9 cellular contexts compared by ENCODE assay signal in the genomic region with DNA sequence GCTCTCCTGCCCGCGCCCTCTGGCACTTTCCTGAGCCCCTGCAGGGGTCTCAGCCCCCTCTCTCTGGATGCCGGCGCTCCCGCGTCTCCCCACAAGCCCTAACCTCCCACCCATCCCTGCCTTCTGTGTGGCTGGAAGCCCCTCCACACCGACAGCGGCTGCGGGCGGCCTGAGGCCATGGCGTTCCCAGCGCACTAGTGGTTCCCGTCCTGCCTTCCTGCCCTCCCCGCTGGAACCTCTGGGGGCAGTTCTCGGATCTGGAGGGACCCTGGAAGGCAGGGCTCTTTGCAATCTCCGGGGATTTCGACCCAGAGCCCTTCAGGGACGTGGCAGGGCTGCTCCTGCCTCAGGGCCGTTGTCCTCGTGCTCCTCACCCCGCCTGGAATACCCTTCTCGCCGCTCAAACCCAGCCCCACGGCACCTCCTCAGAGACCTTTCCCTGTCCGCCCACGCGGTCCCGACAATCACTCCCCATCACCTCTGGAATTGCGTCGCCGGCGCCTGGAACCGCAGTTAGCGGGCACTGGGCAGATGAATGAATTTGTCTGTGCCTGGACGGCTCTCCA. TPM values are rescaled to one million over a fixed set of nuclear protein-coding genes. Genes with fewer than 3 reads are reported as not detected.
A peak's percentile ranks its signal among the peaks of the same experiment; 100 is the strongest.
DNase-seq lines count a peak whose midpoint lies in the region; ATAC-seq, FAIRE-seq and TF ChIP-seq lines count a peak whose summit lies in the region.
"Had no signal": no experiment of that assay in that cellular context is flagged by ENCODE, and none has a peak within 500 bp of the region (broad histone marks: within the 10 kb centered on the region; RNA-seq: fewer than 3 reads in every experiment).

No MANE protein-coding gene starts in this region.

- H3K27me3 Mint-ChIP-seq in naive thymus-derived CD8-positive, alpha-beta T cell = peaks cover 7 to 70% (median 22%) of the 10 kb centered on the region in 5 donors

- H3K9ac ChIP-seq in GM12878 (ENCODE audit: control insufficient read depth, insufficient read depth, low read length) = no peak overlapping the region

- intact Hi-C loops in GM12878 (cut with micrococcal nuclease; ENCODE audit: unreplicated experiment) = no loop called here

- TF ChIP-seq EP300 in GM12878 (IDR thresholded peaks at IDR 0.05; ENCODE audit: borderline replicate concordance in 1 of 2, control insufficient read depth in 1 of 2, low read depth in 2 of 2, low read length in 2 of 2) = no peak

- POLR2A ChIA-PET in HEK293 (lab: Yijun Ruan, JAX) (interaction anchor here (0.9 to 1.4 kb wide), 3 partner anchors 9 to 30 kb away, joined by 3 to 4 read pairs (median 3); no protein-coding TSS in a partner anchor), GM12878 (lab: Charles Lee) (interaction anchor here (1.3 kb wide), 1 partner anchor 14 kb away, joined by 3 read pairs; no protein-coding TSS in a partner anchor)
- POLR2A ChIA-PET in naive thymus-derived CD8-positive, alpha-beta T cell (lab: Charles Lee) = interaction anchor here (1.4 kb wide), 1 partner anchor 35 kb away, joined by 3 read pairs; no protein-coding TSS in a partner anchor

- no peak for TF ChIP-seq RAD21 in GM12878 (IDR thresholded peaks at IDR 0.05; ENCODE audit: insufficient read depth, low read depth, low read length)

- no peaks in the 10 kb centered on the region for H3K79me2 ChIP-seq in GM12878 (ENCODE audit: control insufficient read depth, insufficient read depth, low read length)

- no peaks in the 10 kb centered on the region for H3K36me3 Mint-ChIP-seq in naive thymus-derived CD8-positive, alpha-beta T cell

- H3K4me2 ChIP-seq in GM12878 (ENCODE audit: control insufficient read depth, insufficient read depth) = peak overlapping the region; percentile 38; the same call in 1 of the 2 replicates

- no peaks in the 10 kb centered on the region for H3K9me3 Mint-ChIP-seq in naive thymus-derived CD8-positive, alpha-beta T cell

- H4K20me1 ChIP-seq in GM12878 (ENCODE audit: control insufficient read depth, insufficient read depth) = no peaks in the 10 kb centered on the region; the same call in 1 of the 2 replicates

- CTCF ChIA-PET in HEK293 (lab: Yijun Ruan, JAX) = interaction anchor here (0.5 to 6.5 kb wide), 19 partner anchors 10 to 222 kb away, joined by 3 to 117 read pairs (median 5); a partner anchor contains a TSS
- CTCF ChIA-PET in GM12878 (lab: Yijun Ruan, JAX) = interaction anchor here (1.0 to 10.9 kb wide), 13 partner anchors 9 to 177 kb away, joined by 3 to 137 read pairs (median 4); no protein-coding TSS in a partner anchor

- H3K4me1 Mint-ChIP-seq in naive thymus-derived CD8-positive, alpha-beta T cell = peaks cover 9 to 22% (median 18%) of the 10 kb centered on the region in 4 donors

- 16% methylated on average over 35 of the region's 35 CpGs for WGBS in GM12878 (ENCODE audit: insufficient coverage, insufficient replicate concordance, low lambda C conversion rate, missing lambda C conversion rate)

- FAIRE-seq in GM12878 (lab: Jason Lieb, UNC) = no peak

- in situ Hi-C loops in GM12878 (cut with MboI) = no loop called here

- H3K4me3 ChIP-seq in HEK293 (ENCODE audit: low read depth, low read length) (no peak overlapping the region; the same call in 1 of the 2 replicates), GM12878 (no peak overlapping the region)

- DNase-seq in NCI-H2171 treated with DMSO at 0.1 percent for 48 hours (lab: John Stamatoyannopoulos, UW) (peak; percentile 54), NCI-H2171 (lab: John Stamatoyannopoulos, UW) (no peak), GM12878 (ENCODE audit: low read depth, low spot score) (no peak), NCI-H2029 treated with DMSO at 0.1 percent for 48 hours (lab: John Stamatoyannopoulos, UW) (no peak)
- DNase-seq in naive thymus-derived CD8-positive, alpha-beta T cell = no peak

- H3K27ac ChIP-seq in HEK293 (ENCODE audit: extremely low read depth, low read depth, low read length) (no peak overlapping the region), GM12878 (ENCODE audit: control insufficient read depth, insufficient read depth) (no peak overlapping the region)
- H3K27ac ChIP-seq: dorsolateral prefrontal cortex had no signal

- peak overlapping the region; percentile 52 to 81 (median 70) for H3K4me3 Mint-ChIP-seq in naive thymus-derived CD8-positive, alpha-beta T cell

- TF ChIP-seq CTCF in HEK293 (tag by site-specific recombination; IDR thresholded peaks at IDR 0.05) = no peak
- TF ChIP-seq CTCF in GM12878 (IDR thresholded peaks at IDR 0.05 in 2 of 3, conservative IDR thresholded peaks at IDR 0.05 in 1 of 3; ENCODE audit: control insufficient read depth in 2 of 3, extremely low read depth in 1 of 3, insufficient read depth in 1 of 3, low read depth in 3 of 3, low read length in 3 of 3) = no peak

- ATAC-seq in GM12878 (no peak), HG02571 (IDR thresholded peaks at IDR 0.05; ENCODE audit: unreplicated experiment) (no peak), GM18868 (IDR thresholded peaks at IDR 0.05; ENCODE audit: unreplicated experiment) (no peak)
- ATAC-seq in naive thymus-derived CD8-positive, alpha-beta T cell = peak; percentile 18 to 24

- H2AFZ ChIP-seq in GM12878 (ENCODE audit: control insufficient read depth, low read depth, low read length) = no peak overlapping the region

- no TSS peak for BruUV-seq in GM12878 (replicated peaks; lab: Mats Ljungman, UMichigan)

- no peak for TF ChIP-seq POLR2A in GM12878 (IDR thresholded peaks at IDR 0.05; ENCODE audit: low read depth, low read length)

- no peaks in the 10 kb centered on the region; the same call in 1 of the 2 replicates for H3K4me1 ChIP-seq in HEK293 (ENCODE audit: control insufficient read depth, insufficient read depth, low read length)
- H3K4me1 ChIP-seq in GM12878 (ENCODE audit: control insufficient read depth, insufficient read depth, low read length) = peaks cover 10% of the 10 kb centered on the region

- H3K27me3 ChIP-seq in GM12878 (replicated peaks in 1 of 2; ENCODE audit: control insufficient read depth in 2 of 2, insufficient read depth in 2 of 2, low read length in 1 of 2) = peaks cover 16 to 18% of the 10 kb centered on the region in 2 experiments; a peak in 3 of 4 replicates

- H3K9me3 ChIP-seq in HEK293 (ENCODE audit: control insufficient read depth, insufficient read depth, low read depth, low read length) (no peaks in the 10 kb centered on the region), GM12878 (replicated peaks; ENCODE audit: control insufficient read depth, insufficient read depth, low read length) (no peaks in the 10 kb centered on the region)

- H3K27ac Mint-ChIP-seq in naive thymus-derived CD8-positive, alpha-beta T cell = peak overlapping the region in 2 of 10 donors; percentile 38 to 70

- SMC1A ChIA-PET in GM12878 (lab: Charles Lee; ENCODE audit: uncharacterized antibody, unreplicated experiment) = interaction anchor here (1.1 to 2.3 kb wide), 3 partner anchors 10 to 57 kb away, joined by 3 to 17 read pairs (median 5); no protein-coding TSS in a partner anchor

- RAD21 ChIA-PET in GM12878 (lab: Charles Lee; ENCODE audit: unreplicated experiment) = interaction anchor here (1.2 to 3.9 kb wide), 2 partner anchors 14 to 17 kb away, joined by 3 to 44 read pairs; no protein-coding TSS in a partner anchor

- no peaks in the 10 kb centered on the region for H3K36me3 ChIP-seq in HEK293 (ENCODE audit: control insufficient read depth in 2 of 2, insufficient read depth in 1 of 2, low read length in 2 of 2)
- no peaks in the 10 kb centered on the region for H3K36me3 ChIP-seq in GM12878 (ENCODE audit: control insufficient read depth in 2 of 2, insufficient read depth in 2 of 2, low read length in 1 of 2)

RNA-seq across cellular contexts. Expression of a gene that starts 0.5 kb away (rescaled TPM):
- total RNA-seq in GM12878 (2013; cell fraction: nucleolus; rRNA removed) = 0.59 and 1.2 TPM in 2 replicates
- total RNA-seq in GM12878 (2014; rRNA removed) (0.44 TPM in 1 of 2 replicates, not detected in the other), GM12878 (2014; rRNA removed; fragmentation: Illumina TruSeq; extraction: Trizol) (not detected in 2 replicates), GM12878 (2021) (0.59 and 0.90 TPM in 2 replicates)
- polyA plus RNA-seq in GM12878 (2011; ENCODE audit: low read depth) = not detected
- polyA plus RNA-seq in GM12878 (2011; rRNA removed) (0.19 and 0.71 TPM in 2 replicates), GM12878 (2014; fragmentation: Illumina TruSeq; extraction: Trizol) (not detected in 2 replicates), GM12878 (2014; fragmentation: Nextera tagmentation; extraction: Ambion mirVana) (not detected), GM12878 (2014; rRNA removed) (0.18 and 0.28 TPM in 2 replicates), GM12878 (2016; fragmentation: Nextera tagmentation; extraction: Ambion mirVana) (not detected)
- polyA plus RNA-seq in GM12878 (2011; cell fraction: cytosol; rRNA removed) = 0.43 and 0.60 TPM in 2 replicates
- polyA plus RNA-seq in GM12878 (2011; cell fraction: nucleus; rRNA removed) = 9.4 and 9.6 TPM in 2 replicates
- polyA plus RNA-seq in GM12878 (2012) = 0.51 and 0.54 TPM in 2 replicates
- 1.8 TPM in 1 of 2 replicates, not detected in the other for polyA minus RNA-seq in GM12878 (2011; rRNA and poly(A)+ RNA removed)
- polyA minus RNA-seq in GM12878 (2011; cell fraction: cytosol; rRNA and poly(A)+ RNA removed) = 0.53 TPM in 1 of 2 replicates, not detected in the other
- polyA minus RNA-seq in GM12878 (2011; cell fraction: nucleus; rRNA and poly(A)+ RNA removed) = 1.6 and 2.2 TPM in 2 replicates
- total RNA-seq in naive thymus-derived CD8-positive, alpha-beta T cell = 1 to 10 TPM; 2.3 to 2.4 TPM
- polyA plus RNA-seq in naive thymus-derived CD8-positive, alpha-beta T cell = under 1 TPM; 0.12 to 0.81 (median 0.15) TPM

RNA-seq across cellular contexts. Expression of a gene that starts 4.4 kb away (rescaled TPM):
- 0.38 and 0.49 TPM in 2 replicates for total RNA-seq in GM12878 (2013; cell fraction: nucleolus; rRNA removed)
- total RNA-seq in GM12878 (2014; rRNA removed) (0.16 and 0.28 TPM in 2 replicates), GM12878 (2014; rRNA removed; fragmentation: Illumina TruSeq; extraction: Trizol) (0.13 and 0.14 TPM in 2 replicates), GM12878 (2021) (0.32 and 1.0 TPM in 2 replicates)
- 0.38 TPM for polyA plus RNA-seq in GM12878 (2011; ENCODE audit: low read depth)
- polyA plus RNA-seq in GM12878 (2011; rRNA removed) (0.23 and 0.27 TPM in 2 replicates), GM12878 (2014; fragmentation: Illumina TruSeq; extraction: Trizol) (0.13 and 0.16 TPM in 2 replicates), GM12878 (2014; fragmentation: Nextera tagmentation; extraction: Ambion mirVana) (under 1 TPM; 0.13 TPM), GM12878 (2014; rRNA removed) (0.16 and 0.49 TPM in 2 replicates), GM12878 (2016; fragmentation: Nextera tagmentation; extraction: Ambion mirVana) (1 to 10 TPM; 1.2 to 2.0 TPM)
- polyA plus RNA-seq in GM12878 (2011; cell fraction: cytosol; rRNA removed) = 0.33 and 0.35 TPM in 2 replicates
- polyA plus RNA-seq in GM12878 (2011; cell fraction: nucleus; rRNA removed) = 0.26 and 0.43 TPM in 2 replicates
- polyA plus RNA-seq in GM12878 (2012) = 0.89 and 1.5 TPM in 2 replicates
- 0.15 and 0.31 TPM in 2 replicates for polyA minus RNA-seq in GM12878 (2011; rRNA and poly(A)+ RNA removed)
- 0.62 TPM in 1 of 2 replicates, not detected in the other for polyA minus RNA-seq in GM12878 (2011; cell fraction: cytosol; rRNA and poly(A)+ RNA removed)
- 0.12 and 0.57 TPM in 2 replicates for polyA minus RNA-seq in GM12878 (2011; cell fraction: nucleus; rRNA and poly(A)+ RNA removed)
- not detected for total RNA-seq in naive thymus-derived CD8-positive, alpha-beta T cell
- polyA plus RNA-seq in naive thymus-derived CD8-positive, alpha-beta T cell = not detected

RNA-seq across cellular contexts. Expression of a gene that starts 30.5 kb away (rescaled TPM):
- total RNA-seq in GM12878 (2013; cell fraction: nucleolus; rRNA removed) = 10.4 and 10.7 TPM in 2 replicates
- 46.8 and 58.7 TPM in 2 replicates for total RNA-seq in GM12878 (2014; rRNA removed)
- 26.2 and 26.6 TPM in 2 replicates for total RNA-seq in GM12878 (2014; rRNA removed; fragmentation: Illumina TruSeq; extraction: Trizol)
- 96.9 and 106 TPM in 2 replicates for total RNA-seq in GM12878 (2021)
- 21.4 TPM for polyA plus RNA-seq in GM12878 (2011; ENCODE audit: low read depth)
- polyA plus RNA-seq in GM12878 (2011; rRNA removed) = 25.1 and 63.8 TPM in 2 replicates
- polyA plus RNA-seq in GM12878 (2011; cell fraction: cytosol; rRNA removed) = 78.3 and 91.7 TPM in 2 replicates
- 66.6 and 118 TPM in 2 replicates for polyA plus RNA-seq in GM12878 (2011; cell fraction: nucleus; rRNA removed)
- polyA plus RNA-seq in GM12878 (2012) = 40.9 and 50.2 TPM in 2 replicates
- 15.6 and 47.8 TPM in 2 replicates for polyA plus RNA-seq in GM12878 (2014; fragmentation: Illumina TruSeq; extraction: Trizol)
- 10 to 100 TPM in 1 of 2 experiments, 1 to 10 TPM in 1; 8.9 to 20.2 TPM for polyA plus RNA-seq in GM12878 (2014; fragmentation: Nextera tagmentation; extraction: Ambion mirVana)
- 91.3 and 95.0 TPM in 2 replicates for polyA plus RNA-seq in GM12878 (2014; rRNA removed)
- 100 to 1,000 TPM; 190 to 206 TPM for polyA plus RNA-seq in GM12878 (2016; fragmentation: Nextera tagmentation; extraction: Ambion mirVana)
- 48.9 and 64.2 TPM in 2 replicates for polyA minus RNA-seq in GM12878 (2011; rRNA and poly(A)+ RNA removed)
- polyA minus RNA-seq in GM12878 (2011; cell fraction: cytosol; rRNA and poly(A)+ RNA removed) = 20.3 and 20.8 TPM in 2 replicates
- polyA minus RNA-seq in GM12878 (2011; cell fraction: nucleus; rRNA and poly(A)+ RNA removed) = 9.7 and 21.4 TPM in 2 replicates
- 1 to 10 TPM; 4.3 to 4.9 TPM for total RNA-seq in naive thymus-derived CD8-positive, alpha-beta T cell
- 1 to 10 TPM; 5.6 to 9.4 (median 7.8) TPM for polyA plus RNA-seq in naive thymus-derived CD8-positive, alpha-beta T cell

RNA-seq across cellular contexts. Expression of a gene that starts 41.9 kb away (rescaled TPM):
- 12.4 and 16.1 TPM in 2 replicates for total RNA-seq in GM12878 (2013; cell fraction: nucleolus; rRNA removed)
- 0.16 TPM in 1 of 2 replicates, not detected in the other for total RNA-seq in GM12878 (2014; rRNA removed)
- total RNA-seq in GM12878 (2014; rRNA removed; fragmentation: Illumina TruSeq; extraction: Trizol) = not detected in 2 replicates
- 0.46 and 0.58 TPM in 2 replicates for total RNA-seq in GM12878 (2021)
- not detected for polyA plus RNA-seq in GM12878 (2011; ENCODE audit: low read depth)
- polyA plus RNA-seq in GM12878 (2011; rRNA removed) = 5.0 and 8.6 TPM in 2 replicates
- 10.1 and 17.7 TPM in 2 replicates for polyA plus RNA-seq in GM12878 (2011; cell fraction: cytosol; rRNA removed)
- polyA plus RNA-seq in GM12878 (2011; cell fraction: nucleus; rRNA removed) = 65.4 and 67.1 TPM in 2 replicates
- 0.11 and 0.36 TPM in 2 replicates for polyA plus RNA-seq in GM12878 (2012)
- polyA plus RNA-seq in GM12878 (2014; fragmentation: Illumina TruSeq; extraction: Trizol) = not detected in 2 replicates
- polyA plus RNA-seq in GM12878 (2014; fragmentation: Nextera tagmentation; extraction: Ambion mirVana) = not detected
- polyA plus RNA-seq in GM12878 (2014; rRNA removed) = 0.30 and 1.00 TPM in 2 replicates
- under 1 TPM; 0.23 to 0.29 TPM for polyA plus RNA-seq in GM12878 (2016; fragmentation: Nextera tagmentation; extraction: Ambion mirVana)
- 2.9 and 6.4 TPM in 2 replicates for polyA minus RNA-seq in GM12878 (2011; rRNA and poly(A)+ RNA removed)
- polyA minus RNA-seq in GM12878 (2011; cell fraction: cytosol; rRNA and poly(A)+ RNA removed) = 2.3 and 3.7 TPM in 2 replicates
- polyA minus RNA-seq in GM12878 (2011; cell fraction: nucleus; rRNA and poly(A)+ RNA removed) = 3.4 and 5.3 TPM in 2 replicates
- total RNA-seq in naive thymus-derived CD8-positive, alpha-beta T cell = 100 to 1,000 TPM; 378 to 381 TPM
- polyA plus RNA-seq in naive thymus-derived CD8-positive, alpha-beta T cell = 10 to 100 TPM in 2 of 3 donors, 1 to 10 TPM in 1; 7.2 to 28.7 (median 10.6) TPM

Comparison
In these comparisons a context has a peak if more than half of its experiments do, and no peak if none do; other contexts are left out.
1. ATAC-seq: peak in naive thymus-derived CD8-positive, alpha-beta T cell (2 of 2); none in GM12878 (single experiment), HG02571 (single experiment) and GM18868 (single experiment).